10 cellular contexts compared by ENCODE assay signal in the genomic region with DNA sequence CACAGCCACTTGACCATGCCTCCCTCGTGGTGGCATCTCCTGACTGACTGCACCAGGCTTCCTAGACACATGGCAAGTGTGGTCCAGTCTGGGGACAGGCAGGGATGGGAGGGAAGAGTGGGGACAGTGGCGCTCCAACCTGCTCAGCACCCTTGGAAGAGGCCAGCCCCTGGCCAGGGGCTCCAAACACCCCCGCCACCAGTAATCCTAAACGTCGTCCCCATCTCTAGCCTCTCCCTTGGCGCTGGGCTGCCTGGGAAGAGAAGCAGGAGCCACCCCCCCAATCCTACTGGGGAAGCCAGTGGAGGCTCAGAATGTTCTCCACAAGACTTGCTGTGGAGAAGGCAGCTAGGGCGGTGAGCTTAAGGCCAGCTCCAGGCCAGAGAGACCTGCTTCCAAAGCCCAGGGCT. TPM values are rescaled to one million over a fixed set of nuclear protein-coding genes. Genes with fewer than 3 reads are reported as not detected.
DNase-seq lines count a peak whose midpoint lies in the region; ATAC-seq and TF ChIP-seq lines count a peak whose summit lies in the region.
"Had no signal": no experiment of that assay in that cellular context is flagged by ENCODE, and none has a peak within 500 bp of the region (broad histone marks: within the 10 kb centered on the region; RNA-seq: fewer than 3 reads in every experiment).

No MANE protein-coding gene starts in this region.

- no peaks in the 10 kb centered on the region for H3K9me2 ChIP-seq in GM23338 (ENCODE audit: insufficient read depth)

- H4K8ac ChIP-seq in mesenchymal stem cell (ENCODE audit: low read length): peak overlapping the region; percentile 14

- no peak for ATAC-seq in CD4-positive, CD25-positive, alpha-beta regulatory T cell (ENCODE audit: low read depth in 2 of 2)
- no peak for ATAC-seq in GM23338
- ATAC-seq: pancreas had no signal

- H3K18ac ChIP-seq in mesenchymal stem cell (ENCODE audit: low read depth in 1 of 2, low read length in 2 of 2): no peak overlapping the region

- H4K91ac ChIP-seq in mesenchymal stem cell (ENCODE audit: low read length): no peak overlapping the region

- no peak overlapping the region for H3K14ac ChIP-seq in mesenchymal stem cell (ENCODE audit: low read length in 2 of 2)

- no peak overlapping the region for H3K4me2 ChIP-seq in GM23338
- no peak overlapping the region for H3K4me2 ChIP-seq in mesenchymal stem cell (ENCODE audit: low read length, poor library complexity, severe bottlenecking)

- H3K4me1 Mint-ChIP-seq in CD4-positive, CD25-positive, alpha-beta regulatory T cell: peaks cover 0 to 45% (median 16%) of the 10 kb centered on the region in 4 donors
- H3K4me1 Mint-ChIP-seq in GM23338: peaks cover 6% of the 10 kb centered on the region; the same call in 1 of the 3 replicates
- peaks cover 35% of the 10 kb centered on the region for H3K4me1 Mint-ChIP-seq in activated CD4-positive, alpha-beta memory T cell treated with anti-CD3 and anti-CD28 coated beads, Interleukin-2, amount 10 ng/mL, durations not matched to agents 7 days and 5 days

- no peak overlapping the region for H2BK15ac ChIP-seq in mesenchymal stem cell (ENCODE audit: low read depth, poor library complexity, severe bottlenecking)

- no peak overlapping the region for H2BK12ac ChIP-seq in mesenchymal stem cell (ENCODE audit: low read length in 2 of 2)

- H3F3A ChIP-seq in GM23338 (replicated peaks; ENCODE audit: low read depth): peaks cover 20% of the 10 kb centered on the region

- H2AK5ac ChIP-seq in mesenchymal stem cell (ENCODE audit: low read length, severe bottlenecking): no peak overlapping the region

- H3K9me3 ChIP-seq in CD4-positive, CD25-positive, alpha-beta regulatory T cell (ENCODE audit: control insufficient read depth in 2 of 2, low read length in 2 of 2): no peaks in the 10 kb centered on the region
- H3K9me3 ChIP-seq in mesenchymal stem cell (ENCODE audit: control insufficient read depth, low read length): no peaks in the 10 kb centered on the region
- H3K9me3 ChIP-seq: pancreas had no signal

- H3K27ac ChIP-seq in CD4-positive, CD25-positive, alpha-beta regulatory T cell (ENCODE audit: insufficient read depth, low read length, poor library complexity, severe bottlenecking): no peak overlapping the region
- H3K27ac ChIP-seq in GM23338 (ENCODE audit: low read depth) (peak overlapping the region; percentile 66; the same call in 1 of the 2 replicates), mesenchymal stem cell (ENCODE audit: low read length, poor library complexity, severe bottlenecking) (no peak overlapping the region)
- H3K27ac ChIP-seq: pancreas had no signal

- H3K36me3 Mint-ChIP-seq in CD4-positive, CD25-positive, alpha-beta regulatory T cell: peaks cover 8% of the 10 kb centered on the region
- H3K36me3 Mint-ChIP-seq in GM23338 (ENCODE audit: low read depth): peaks cover 67% of the 10 kb centered on the region
- peaks cover 51% of the 10 kb centered on the region for H3K36me3 Mint-ChIP-seq in activated CD4-positive, alpha-beta memory T cell treated with anti-CD3 and anti-CD28 coated beads, Interleukin-2, amount 10 ng/mL, durations not matched to agents 7 days and 5 days (ENCODE audit: low read depth)

- no peaks in the 10 kb centered on the region for H3K27me3 ChIP-seq in CD4-positive, CD25-positive, alpha-beta regulatory T cell (ENCODE audit: control insufficient read depth, insufficient read depth, low read length)
- H3K27me3 ChIP-seq in GM23338 (ENCODE audit: insufficient read depth): no peaks in the 10 kb centered on the region
- no peaks in the 10 kb centered on the region for H3K27me3 ChIP-seq in mesenchymal stem cell (ENCODE audit: control insufficient read depth in 1 of 2, insufficient read depth in 1 of 2, low read length in 2 of 2)
- H3K27me3 ChIP-seq: pancreas had no signal

- H3K9me3 Mint-ChIP-seq in CD4-positive, CD25-positive, alpha-beta regulatory T cell: peaks cover 0 to 2% (median 0%) of the 10 kb centered on the region in 7 donors
- peaks cover 8% of the 10 kb centered on the region; the same call in 2 of the 3 replicates for H3K9me3 Mint-ChIP-seq in GM23338
- H3K9me3 Mint-ChIP-seq in activated CD4-positive, alpha-beta memory T cell treated with anti-CD3 and anti-CD28 coated beads, Interleukin-2, amount 10 ng/mL, durations not matched to agents 7 days and 5 days: no peaks in the 10 kb centered on the region

- no peak overlapping the region for H3K4ac ChIP-seq in mesenchymal stem cell (ENCODE audit: low read depth in 1 of 2, low read length in 2 of 2)

- H3K79me1 ChIP-seq in mesenchymal stem cell (replicated peaks; ENCODE audit: low read length, poor library complexity, severe bottlenecking): peaks cover 2% of the 10 kb centered on the region

- H3K79me2 ChIP-seq in GM23338 (replicated peaks; ENCODE audit: insufficient read depth): peaks cover 27% of the 10 kb centered on the region

- H3K27ac Mint-ChIP-seq in CD4-positive, CD25-positive, alpha-beta regulatory T cell: peak overlapping the region in 1 of 3 donors; percentile 55
- H3K27ac Mint-ChIP-seq in GM23338: 0 out of 2 replicates have a peak overlapping the region, but pooled peaks have one; percentile 56
- peak overlapping the region; percentile 65 for H3K27ac Mint-ChIP-seq in activated CD4-positive, alpha-beta memory T cell treated with anti-CD3 and anti-CD28 coated beads, Interleukin-2, amount 10 ng/mL, durations not matched to agents 7 days and 5 days

- TF ChIP-seq CTCF in GM23338 (conservative IDR thresholded peaks at IDR 0.05; ENCODE audit: low read depth in 2 of 2): no peak

- H4K20me1 ChIP-seq in GM23338 (replicated peaks; ENCODE audit: insufficient read depth): peaks cover 6% of the 10 kb centered on the region; the same call in 1 of the 2 replicates

- no peak overlapping the region for H3K4me3 ChIP-seq in CD4-positive, CD25-positive, alpha-beta regulatory T cell (ENCODE audit: low read depth, low read length)
- H3K4me3 ChIP-seq in GM23338: no peak overlapping the region
- no peak overlapping the region for H3K4me3 ChIP-seq in mesenchymal stem cell (ENCODE audit: insufficient read depth in 1 of 2, low read depth in 1 of 2, low read length in 2 of 2)

- no peak overlapping the region for H3K23ac ChIP-seq in mesenchymal stem cell (ENCODE audit: low read length in 2 of 2)

- peak overlapping the region; percentile 92 for H3K9ac ChIP-seq in mesenchymal stem cell (ENCODE audit: low read length)

- 92% methylated on average over 7 of the region's 7 CpGs for WGBS in mesenchymal stem cell

- POLR2A ChIA-PET in activated CD4-positive, alpha-beta memory T cell treated with anti-CD3 and anti-CD28 coated beads, Interleukin-2, amount 10 ng/mL, durations not matched to agents 7 days and 5 days (lab: Charles Lee): interaction anchor here (1.1 kb wide), 1 partner anchor 87 kb away, joined by 3 read pairs; no protein-coding TSS in a partner anchor

- peak overlapping the region in 3 of 4 donors; percentile 85 to 96 (median 92) for H3K4me3 Mint-ChIP-seq in CD4-positive, CD25-positive, alpha-beta regulatory T cell
- peak overlapping the region; percentile 100 for H3K4me3 Mint-ChIP-seq in GM23338
- peak overlapping the region; percentile 90 for H3K4me3 Mint-ChIP-seq in activated CD4-positive, alpha-beta memory T cell treated with anti-CD3 and anti-CD28 coated beads, Interleukin-2, amount 10 ng/mL, durations not matched to agents 7 days and 5 days

- H3K36me3 ChIP-seq in CD4-positive, CD25-positive, alpha-beta regulatory T cell (ENCODE audit: control insufficient read depth, insufficient read depth, low read length): peaks cover 49% of the 10 kb centered on the region
- H3K36me3 ChIP-seq in GM23338 (ENCODE audit: insufficient read depth) (no peaks in the 10 kb centered on the region), mesenchymal stem cell (ENCODE audit: control insufficient read depth in 1 of 2, insufficient read depth in 2 of 2, low read depth in 1 of 2, low read length in 2 of 2) (peaks cover 56 to 70% of the 10 kb centered on the region in 2 experiments)

- no peak overlapping the region for H2BK5ac ChIP-seq in mesenchymal stem cell (ENCODE audit: low read depth, low read length, poor library complexity, severe bottlenecking)

- no peak for DNase-seq in CD4-positive, CD25-positive, alpha-beta regulatory T cell
- no peak for DNase-seq in GM23338 (ENCODE audit: low spot score)
- no peak for DNase-seq in activated CD4-positive, alpha-beta memory T cell treated with anti-CD3 and anti-CD28 coated beads, Interleukin-2, amount 10 ng/mL, durations not matched to agents 7 days and 5 days
- DNase-seq in mesenchymal stem cell: peak; percentile 16
- DNase-seq in activated CD4-positive, CD25-positive, alpha-beta regulatory T cell treated with anti-CD3 and anti-CD28 coated beads, Interleukin-2, amount 50 U/mL, for 72 hours: no peak
- no peak for DNase-seq in hippocampal formation (lab: John Stamatoyannopoulos, UW)
- no peak for DNase-seq in mesenteric fat pad (ENCODE audit: low spot score)
- no peak for DNase-seq in NCI-H1694 (lab: John Stamatoyannopoulos, UW)
- DNase-seq: NCI-H2227 treated with DMSO at 0.1 percent for 48 hours had no signal

- peaks cover 10% of the 10 kb centered on the region for H3K27me3 Mint-ChIP-seq in CD4-positive, CD25-positive, alpha-beta regulatory T cell
- peaks cover 58% of the 10 kb centered on the region for H3K27me3 Mint-ChIP-seq in GM23338 (ENCODE audit: insufficient read depth, low read depth, poor library complexity)
- no peaks in the 10 kb centered on the region for H3K27me3 Mint-ChIP-seq in activated CD4-positive, alpha-beta memory T cell treated with anti-CD3 and anti-CD28 coated beads, Interleukin-2, amount 10 ng/mL, durations not matched to agents 7 days and 5 days

- H2AFZ ChIP-seq in GM23338: no peak overlapping the region
- H2AFZ ChIP-seq in mesenchymal stem cell (ENCODE audit: low read depth, low read length): no peak overlapping the region

- H3K4me1 ChIP-seq in CD4-positive, CD25-positive, alpha-beta regulatory T cell (ENCODE audit: control insufficient read depth, insufficient read depth, low read length, poor library complexity, severe bottlenecking): peaks cover 18% of the 10 kb centered on the region
- H3K4me1 ChIP-seq in GM23338 (ENCODE audit: insufficient read depth) (no peaks in the 10 kb centered on the region), mesenchymal stem cell (ENCODE audit: control insufficient read depth, insufficient read depth, low read depth, low read length) (peaks cover 24% of the 10 kb centered on the region)

- CTCF ChIA-PET in activated CD4-positive, alpha-beta memory T cell treated with anti-CD3 and anti-CD28 coated beads, Interleukin-2, amount 10 ng/mL, durations not matched to agents 7 days and 5 days (lab: Charles Lee): no interaction called here

- no peak overlapping the region for H2BK120ac ChIP-seq in mesenchymal stem cell (ENCODE audit: low read depth, low read length)

RNA-seq across cellular contexts. Expression of gene RPL36, which starts 2.7 kb away (rescaled TPM):
- total RNA-seq in CD4-positive, CD25-positive, alpha-beta regulatory T cell: 984 TPM
- 1,000 to 10,000 TPM; 1,952 to 2,703 (median 2,229) TPM for polyA plus RNA-seq in CD4-positive, CD25-positive, alpha-beta regulatory T cell
- 575 and 895 TPM in 2 replicates for total RNA-seq in GM23338 (2014; rRNA removed; shearing (Covaris generic))
- polyA plus RNA-seq in GM23338 (2016; fragmentation: Nextera tagmentation; extraction: Ambion mirVana): 3,204 and 3,480 TPM in 2 replicates
- total RNA-seq in activated CD4-positive, alpha-beta memory T cell treated with anti-CD3 and anti-CD28 coated beads, Interleukin-2, amount 10 ng/mL, durations not matched to agents 7 days and 5 days: 1,000 to 10,000 TPM; 1,036 to 1,058 TPM
- 1,659 TPM for polyA plus RNA-seq in mesenchymal stem cell (2013, experiment 1 of 2)
- polyA plus RNA-seq in mesenchymal stem cell (2013, experiment 2 of 2): 1,656 TPM
- total RNA-seq in mesenteric fat pad: 564 TPM

RNA-seq across cellular contexts. Expression of gene HSD11B1L, which starts 12.0 kb away (rescaled TPM):
- total RNA-seq in CD4-positive, CD25-positive, alpha-beta regulatory T cell: 2.4 TPM
- polyA plus RNA-seq in CD4-positive, CD25-positive, alpha-beta regulatory T cell: 1 to 10 TPM; 1.8 to 3.0 (median 2.3) TPM
- 12.9 and 14.6 TPM in 2 replicates for total RNA-seq in GM23338 (2014; rRNA removed; shearing (Covaris generic))
- polyA plus RNA-seq in GM23338 (2016; fragmentation: Nextera tagmentation; extraction: Ambion mirVana): 17.8 and 18.4 TPM in 2 replicates
- total RNA-seq in activated CD4-positive, alpha-beta memory T cell treated with anti-CD3 and anti-CD28 coated beads, Interleukin-2, amount 10 ng/mL, durations not matched to agents 7 days and 5 days: 1 to 10 TPM; 2.5 to 3.2 TPM
- 13.7 TPM for polyA plus RNA-seq in mesenchymal stem cell (2013, experiment 1 of 2)
- polyA plus RNA-seq in mesenchymal stem cell (2013, experiment 2 of 2): 13.5 TPM
- 4.0 TPM for total RNA-seq in mesenteric fat pad

RNA-seq across cellular contexts. Expression of gene MICOS13, which starts 12.5 kb away (rescaled TPM):
- total RNA-seq in CD4-positive, CD25-positive, alpha-beta regulatory T cell: 21.2 TPM
- 100 to 1,000 TPM in 2 of 4 donors, 10 to 100 TPM in 2; 90.6 to 110 (median 100) TPM for polyA plus RNA-seq in CD4-positive, CD25-positive, alpha-beta regulatory T cell
- total RNA-seq in GM23338 (2014; rRNA removed; shearing (Covaris generic)): 9.1 and 15.5 TPM in 2 replicates
- 54.6 and 63.8 TPM in 2 replicates for polyA plus RNA-seq in GM23338 (2016; fragmentation: Nextera tagmentation; extraction: Ambion mirVana)
- 10 to 100 TPM; 38.7 to 39.5 TPM for total RNA-seq in activated CD4-positive, alpha-beta memory T cell treated with anti-CD3 and anti-CD28 coated beads, Interleukin-2, amount 10 ng/mL, durations not matched to agents 7 days and 5 days
- polyA plus RNA-seq in mesenchymal stem cell (2013, experiment 1 of 2): 58.1 TPM
- 61.4 TPM for polyA plus RNA-seq in mesenchymal stem cell (2013, experiment 2 of 2)
- total RNA-seq in mesenteric fat pad: 75.4 TPM

RNA-seq across cellular contexts. Expression of gene LONP1, which starts 27.2 kb away (rescaled TPM):
- 67.6 TPM for total RNA-seq in CD4-positive, CD25-positive, alpha-beta regulatory T cell
- 10 to 100 TPM; 16.4 to 22.8 (median 20.3) TPM for polyA plus RNA-seq in CD4-positive, CD25-positive, alpha-beta regulatory T cell
- 123 and 137 TPM in 2 replicates for total RNA-seq in GM23338 (2014; rRNA removed; shearing (Covaris generic))
- 64.5 and 68.6 TPM in 2 replicates for polyA plus RNA-seq in GM23338 (2016; fragmentation: Nextera tagmentation; extraction: Ambion mirVana)
- total RNA-seq in activated CD4-positive, alpha-beta memory T cell treated with anti-CD3 and anti-CD28 coated beads, Interleukin-2, amount 10 ng/mL, durations not matched to agents 7 days and 5 days: 100 to 1,000 TPM in 1 of 2 experiments, 10 to 100 TPM in 1; 98.7 to 106 TPM
- polyA plus RNA-seq in mesenchymal stem cell (2013, experiment 1 of 2): 42.5 TPM
- 41.2 TPM for polyA plus RNA-seq in mesenchymal stem cell (2013, experiment 2 of 2)
- 63.9 TPM for total RNA-seq in mesenteric fat pad

RNA-seq across cellular contexts. Expression of gene CATSPERD, which starts 27.6 kb away (rescaled TPM):
- total RNA-seq in CD4-positive, CD25-positive, alpha-beta regulatory T cell: not detected
- under 1 TPM in 1 of 4 donors, not detected in 3; 0.17 TPM for polyA plus RNA-seq in CD4-positive, CD25-positive, alpha-beta regulatory T cell
- total RNA-seq in GM23338 (2014; rRNA removed; shearing (Covaris generic)): 0.17 TPM in 1 of 2 replicates, not detected in the other
- polyA plus RNA-seq in GM23338 (2016; fragmentation: Nextera tagmentation; extraction: Ambion mirVana): 0.56 TPM in 1 of 2 replicates, not detected in the other
- not detected for total RNA-seq in activated CD4-positive, alpha-beta memory T cell treated with anti-CD3 and anti-CD28 coated beads, Interleukin-2, amount 10 ng/mL, durations not matched to agents 7 days and 5 days
- not detected for polyA plus RNA-seq in mesenchymal stem cell (2013, experiment 1 of 2)
- polyA plus RNA-seq in mesenchymal stem cell (2013, experiment 2 of 2): not detected
- not detected for total RNA-seq in mesenteric fat pad
- total RNA-seq: pancreas had no signal
- polyA plus RNA-seq: pancreas had no signal
